Comparison of ENCODE assay signal across 10 cellular contexts in genomic region chr6:96542702-96543101, GRCh38. TPM values are rescaled to one million over a fixed set of nuclear protein-coding genes. Genes with fewer than 3 reads are reported as not detected.
DNase-seq lines count a peak whose midpoint lies in the region; ATAC-seq and TF ChIP-seq lines count a peak whose summit lies in the region.
"Had no signal": no experiment of that assay in that cellular context is flagged by ENCODE, and none has a peak within 500 bp of the region (broad histone marks: within the 10 kb centered on the region; RNA-seq: fewer than 3 reads in every experiment).

No MANE protein-coding gene starts in this region.

- H3K36me3 ChIP-seq in neuronal stem cell (replicated peaks in 1 of 2; ENCODE audit: control insufficient read depth in 2 of 2, insufficient read depth in 2 of 2, low read length in 2 of 2), result peaks cover 1 to 100% of the 10 kb centered on the region in 2 donors

- no peak overlapping the region for H2BK5ac ChIP-seq in neuronal stem cell (ENCODE audit: low read length)

- H3K27me3 Mint-ChIP-seq in CD4-positive, alpha-beta T cell, result no peaks in the 10 kb centered on the region
- H3K27me3 Mint-ChIP-seq: activated naive CD8-positive, alpha-beta T cell treated with anti-CD3 and anti-CD28 coated beads, Interleukin-2, amount 50 U/mL, for 24 hours had no signal

- H3K9me3 Mint-ChIP-seq in CD4-positive, alpha-beta T cell, result no peaks in the 10 kb centered on the region
- H3K9me3 Mint-ChIP-seq: activated naive CD8-positive, alpha-beta T cell treated with anti-CD3 and anti-CD28 coated beads, Interleukin-2, amount 50 U/mL, for 24 hours had no signal

- no peaks in the 10 kb centered on the region for H3K27me3 ChIP-seq in CD4-positive, alpha-beta T cell (ENCODE audit: control insufficient read depth, insufficient read depth, low read length)
- H3K27me3 ChIP-seq in neuronal stem cell (ENCODE audit: control insufficient read depth in 3 of 3, insufficient read depth in 3 of 3, low read depth in 1 of 3, low read length in 3 of 3), result no peaks in the 10 kb centered on the region

- no peak overlapping the region for H2AFZ ChIP-seq in neuronal stem cell (ENCODE audit: low read length)

- no peak overlapping the region for H4K91ac ChIP-seq in neuronal stem cell (ENCODE audit: low read depth, low read length, poor library complexity)

- H3K4me1 ChIP-seq in neuronal stem cell (ENCODE audit: control insufficient read depth in 2 of 2, insufficient read depth in 1 of 2, low read depth in 1 of 2, low read length in 2 of 2), result no peaks in the 10 kb centered on the region

- H3K4ac ChIP-seq in neuronal stem cell (ENCODE audit: low read length), result no peak overlapping the region

- no peak overlapping the region for H3K14ac ChIP-seq in neuronal stem cell (ENCODE audit: low read length)

- H2BK12ac ChIP-seq in neuronal stem cell (ENCODE audit: low read length), result no peak overlapping the region

- no peak for DNase-seq in CD4-positive, alpha-beta T cell
- DNase-seq in NCI-H2227 (lab: John Stamatoyannopoulos, UW; ENCODE audit: unreplicated experiment) (peak; percentile 3), fibroblast of the aortic adventitia (ENCODE audit: low read depth) (peak; percentile 9), UCSD-AML1 (lab: John Stamatoyannopoulos, UW; ENCODE audit: unreplicated experiment) (no peak), NCI-H774 (lab: John Stamatoyannopoulos, UW) (no peak), neuronal stem cell (ENCODE audit: low spot score) (no peak), H4 (ENCODE audit: low spot score) (no peak)
- DNase-seq: activated naive CD8-positive, alpha-beta T cell treated with anti-CD3 and anti-CD28 coated beads, Interleukin-2, amount 50 U/mL, for 24 hours had no signal

- H3K9me3 ChIP-seq in CD4-positive, alpha-beta T cell (ENCODE audit: control insufficient read depth, low read length), result no peaks in the 10 kb centered on the region
- H3K9me3 ChIP-seq in neuronal stem cell (replicated peaks in 1 of 2; ENCODE audit: control insufficient read depth in 2 of 2, insufficient read depth in 1 of 2, low read depth in 1 of 2, low read length in 2 of 2), result no peaks in the 10 kb centered on the region

- POLR2A ChIA-PET in CD4-positive, alpha-beta T cell (lab: Charles Lee), result no interaction called here

- H3K9ac ChIP-seq in neuronal stem cell (ENCODE audit: low read depth, low read length, poor library complexity), result no peak overlapping the region

- peak; percentile 44 for ATAC-seq in CD4-positive, alpha-beta T cell (ENCODE audit: poor library complexity)
- peak; percentile 73 for ATAC-seq in GM21526 (IDR thresholded peaks at IDR 0.05; ENCODE audit: low FRiP score, unreplicated experiment)
- ATAC-seq: activated naive CD8-positive, alpha-beta T cell treated with anti-CD3 and anti-CD28 coated beads, Interleukin-2, amount 50 U/mL, for 24 hours had no signal

- H3K27ac ChIP-seq in CD4-positive, alpha-beta T cell (ENCODE audit: low read depth, low read length), result no peak overlapping the region
- no peak overlapping the region for H3K27ac ChIP-seq in neuronal stem cell (replicated peaks; ENCODE audit: low read length)

- no peak overlapping the region for H2AK5ac ChIP-seq in neuronal stem cell (ENCODE audit: low read depth, low read length)

- intact Hi-C loops in CD4-positive, alpha-beta T cell (cut with DNase I, micrococcal nuclease), result loop anchor here in 1 of 2 experiments (5.0 kb wide), 1 partner anchor 520 kb away; no protein-coding TSS in a partner anchor

- H3K23ac ChIP-seq in neuronal stem cell (ENCODE audit: low read depth, low read length, poor library complexity), result no peak overlapping the region

- peaks cover 74% of the 10 kb centered on the region for H3K36me3 Mint-ChIP-seq in CD4-positive, alpha-beta T cell (ENCODE audit: low read depth)

- H3K27ac Mint-ChIP-seq in CD4-positive, alpha-beta T cell, result no peak overlapping the region
- H3K27ac Mint-ChIP-seq: activated naive CD8-positive, alpha-beta T cell treated with anti-CD3 and anti-CD28 coated beads, Interleukin-2, amount 50 U/mL, for 24 hours had no signal

- H3K4me1 Mint-ChIP-seq in CD4-positive, alpha-beta T cell (ENCODE audit: low read depth), result no peaks in the 10 kb centered on the region
- H3K4me1 Mint-ChIP-seq: activated naive CD8-positive, alpha-beta T cell treated with anti-CD3 and anti-CD28 coated beads, Interleukin-2, amount 50 U/mL, for 24 hours had no signal

- H2BK15ac ChIP-seq in neuronal stem cell (ENCODE audit: low read length), result no peak overlapping the region

- H3K4me3 ChIP-seq in fibroblast of the aortic adventitia (ENCODE audit: low read depth, low read length) (no peak overlapping the region), neuronal stem cell (ENCODE audit: low read length in 2 of 2) (no peak overlapping the region)

- H4K8ac ChIP-seq in neuronal stem cell (ENCODE audit: low read depth, low read length), result no peak overlapping the region

- no peak overlapping the region for H3K4me2 ChIP-seq in neuronal stem cell (ENCODE audit: insufficient read depth, low read length, poor library complexity, severe bottlenecking)

- CTCF ChIA-PET in CD4-positive, alpha-beta T cell (lab: Charles Lee), result no interaction called here

- H2BK120ac ChIP-seq in neuronal stem cell (ENCODE audit: low read depth, low read length), result no peak overlapping the region

- H3K18ac ChIP-seq in neuronal stem cell (ENCODE audit: low read length), result no peak overlapping the region

- H3K4me3 Mint-ChIP-seq in CD4-positive, alpha-beta T cell, result no peak overlapping the region
- H3K4me3 Mint-ChIP-seq: activated naive CD8-positive, alpha-beta T cell treated with anti-CD3 and anti-CD28 coated beads, Interleukin-2, amount 50 U/mL, for 24 hours had no signal

- H3K79me1 ChIP-seq in neuronal stem cell (ENCODE audit: low read depth, low read length), result no peaks in the 10 kb centered on the region

- TF ChIP-seq CTCF in CD4-positive, alpha-beta T cell (IDR thresholded peaks at IDR 0.05), result peak; percentile 36
- TF ChIP-seq CTCF in fibroblast of the aortic adventitia (IDR thresholded peaks at IDR 0.05; ENCODE audit: insufficient read depth, low read length), result peak; percentile 34

RNA-seq across cellular contexts. Expression of gene FHL5, which starts 20.2 kb away (rescaled TPM):
- total RNA-seq in CD4-positive, alpha-beta T cell, result not detected
- not detected in 2 replicates for total RNA-seq in fibroblast of the aortic adventitia (ENCODE audit: low replicate concordance)
- not detected for polyA plus RNA-seq in neuronal stem cell (2013, experiment 1 of 2)
- not detected for polyA plus RNA-seq in neuronal stem cell (2013, experiment 2 of 2)
- not detected in 2 replicates for total RNA-seq in H4 (2014; rRNA removed; shearing (Covaris generic))
- total RNA-seq: pulmonary artery endothelial cell had no signal

RNA-seq across cellular contexts. Expression of gene UFL1, which starts 21.1 kb away (rescaled TPM):
- 10 to 100 TPM; 22.1 TPM for total RNA-seq in CD4-positive, alpha-beta T cell
- 28.0 and 36.2 TPM in 2 replicates for total RNA-seq in fibroblast of the aortic adventitia (ENCODE audit: low replicate concordance)
- 18.3 TPM for polyA plus RNA-seq in neuronal stem cell (2013, experiment 1 of 2)
- polyA plus RNA-seq in neuronal stem cell (2013, experiment 2 of 2), result 19.8 TPM
- total RNA-seq in H4 (2014; rRNA removed; shearing (Covaris generic)), result 6.1 and 10.8 TPM in 2 replicates

Comparison
In these comparisons a context has a peak if more than half of its experiments do, and no peak if none do; other contexts are left out.
1. DNase-seq: peak in NCI-H2227 (single experiment) and fibroblast of the aortic adventitia (single experiment); none in CD4-positive, alpha-beta T cell (0 of 10), UCSD-AML1 (single experiment), NCI-H774 (single experiment), neuronal stem cell (single experiment) and H4 (single experiment).